In the genomic region with DNA sequence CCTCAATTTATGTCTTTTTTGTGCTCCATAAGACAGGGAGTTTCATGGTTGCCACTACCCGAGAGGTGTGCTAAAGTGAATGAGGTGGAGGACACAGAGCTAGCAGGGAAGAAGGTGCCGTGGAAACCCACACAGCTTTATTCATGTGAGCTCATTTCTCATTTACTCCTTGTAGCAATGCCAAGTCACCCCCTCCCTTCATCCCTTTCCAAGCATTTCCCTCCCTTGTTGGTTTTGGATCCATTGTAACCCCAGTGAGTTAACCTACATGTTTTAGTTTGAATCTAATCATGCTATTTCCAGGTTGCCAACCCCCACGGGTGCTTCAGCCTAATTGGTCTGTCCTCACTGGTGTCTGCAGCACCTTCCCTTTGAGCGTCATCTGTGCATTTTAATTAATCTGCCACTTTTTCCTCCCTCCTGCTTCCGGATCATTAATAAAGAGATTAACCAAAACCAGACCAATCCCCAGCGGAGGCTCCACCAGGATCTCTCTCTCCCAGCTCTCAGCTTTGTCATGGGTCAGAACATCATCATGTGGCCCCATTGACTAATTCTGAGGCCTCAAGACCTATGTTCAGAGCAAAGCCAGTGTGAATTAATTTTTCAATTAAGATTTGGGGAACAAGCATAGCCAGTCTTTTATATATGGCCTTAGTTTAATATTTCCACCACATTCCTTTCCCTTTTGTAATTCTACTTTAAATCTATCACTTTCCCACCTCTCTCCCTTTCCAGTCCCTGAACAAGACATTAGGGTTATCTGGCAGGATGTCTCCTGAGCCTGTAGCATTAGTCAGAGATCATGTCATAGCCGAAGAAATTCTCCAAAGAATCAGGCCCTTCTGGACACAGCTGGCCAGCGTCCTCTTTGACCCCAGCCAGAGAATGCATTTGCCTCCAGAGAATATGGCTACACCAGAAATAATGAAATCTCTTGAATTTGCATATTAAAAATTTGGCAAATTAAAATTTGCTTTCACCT, we compare ENCODE assay signal across 17 cellular contexts. TPM values are rescaled to one million over a fixed set of nuclear protein-coding genes. Genes with fewer than 3 reads are reported as not detected.
A peak's percentile ranks its signal among the peaks of the same experiment; 100 is the strongest.
DNase-seq lines count a peak whose midpoint lies in the region; ATAC-seq, FAIRE-seq and TF ChIP-seq lines count a peak whose summit lies in the region.
"Had no signal": no experiment of that assay in that cellular context is flagged by ENCODE, and none has a peak within 500 bp of the region (broad histone marks: within the 10 kb centered on the region; RNA-seq: fewer than 3 reads in every experiment).

No MANE protein-coding gene starts in this region.

- H3K9me3 Mint-ChIP-seq in neural progenitor cell = no peaks in the 10 kb centered on the region
- H3K9me3 Mint-ChIP-seq in activated T-helper 17 cell treated with anti-CD3 and anti-CD28 coated beads, Interleukin-2, amount 50 U/mL, for 72 hours = no peaks in the 10 kb centered on the region
- H3K9me3 Mint-ChIP-seq: dendritic cell treated with granulocyte-macrophage colony-stimulating factor and Interleukin-4, amounts not matched to agents 40 ng/mL and 50 ng/mL, for 4 days had no signal

- peaks cover 25% of the 10 kb centered on the region for H3K79me2 ChIP-seq in neural progenitor cell (ENCODE audit: low read depth)

- H3K9me3 ChIP-seq in neural progenitor cell (ENCODE audit: low read depth) (no peaks in the 10 kb centered on the region), mucosa of descending colon (no peaks in the 10 kb centered on the region)
- H3K9me3 ChIP-seq: adrenal gland, BE2C, pancreas had no signal

- H3K27ac ChIP-seq in neural progenitor cell = no peak overlapping the region
- H3K27ac ChIP-seq: hepatocyte, pancreas, skin epidermis had no signal

- ATAC-seq in activated T-helper 17 cell treated with anti-CD3 and anti-CD28 coated beads, Interleukin-2, amount 50 U/mL, for 72 hours (replicated peaks) = no peak
- no peak for ATAC-seq in mucosa of descending colon
- ATAC-seq: activated CD8-positive, alpha-beta T cell treated with anti-CD3 and anti-CD28 coated beads, Interleukin-2, amount 10 ng/mL, durations not matched to agents 7 days and 5 days; pancreas had no signal

- H2AFZ ChIP-seq in neural progenitor cell (replicated peaks) = no peak overlapping the region
- H2AFZ ChIP-seq: hepatocyte had no signal

- no peak for TF ChIP-seq CTCF in fibroblast of pulmonary artery (IDR thresholded peaks at IDR 0.05; ENCODE audit: low read length, missing control alignments)
- no peak for TF ChIP-seq CTCF in neural progenitor cell (IDR thresholded peaks at IDR 0.05)
- TF ChIP-seq CTCF in mucosa of descending colon (IDR thresholded peaks at IDR 0.05) = no peak

- no peaks in the 10 kb centered on the region for H3K27me3 Mint-ChIP-seq in neural progenitor cell (ENCODE audit: insufficient read depth, low read depth)
- peaks cover 3% of the 10 kb centered on the region for H3K27me3 Mint-ChIP-seq in activated T-helper 17 cell treated with anti-CD3 and anti-CD28 coated beads, Interleukin-2, amount 50 U/mL, for 72 hours

- no peaks in the 10 kb centered on the region for H3K36me3 ChIP-seq in neural progenitor cell
- no peaks in the 10 kb centered on the region for H3K36me3 ChIP-seq in mucosa of descending colon (ENCODE audit: low read depth)
- H3K36me3 ChIP-seq: adrenal gland, BE2C, pancreas had no signal

- no peaks in the 10 kb centered on the region for H3K27me3 ChIP-seq in neural progenitor cell
- H3K27me3 ChIP-seq: adrenal gland, hepatocyte had no signal

- no peak for FAIRE-seq in RCC 7860 (lab: Jason Lieb, UNC)
- FAIRE-seq: GM18507, pancreas had no signal

- H3K27ac Mint-ChIP-seq in neural progenitor cell = peak overlapping the region; percentile 73
- H3K27ac Mint-ChIP-seq in activated T-helper 17 cell treated with anti-CD3 and anti-CD28 coated beads, Interleukin-2, amount 50 U/mL, for 72 hours = no peak overlapping the region
- H3K27ac Mint-ChIP-seq: activated CD8-positive, alpha-beta T cell treated with anti-CD3 and anti-CD28 coated beads, Interleukin-2, amount 10 ng/mL, durations not matched to agents 7 days and 5 days; dendritic cell treated with granulocyte-macrophage colony-stimulating factor and Interleukin-4, amounts not matched to agents 40 ng/mL and 50 ng/mL, for 4 days had no signal

- intact Hi-C loops in mucosa of descending colon (cut with DNase I, micrococcal nuclease) = no loop called here

- H3K4me1 ChIP-seq in neural progenitor cell (peaks cover 12% of the 10 kb centered on the region), mucosa of descending colon (ENCODE audit: low read depth) (no peaks in the 10 kb centered on the region)
- H3K4me1 ChIP-seq: adrenal gland, BE2C, pancreas had no signal

- no peak overlapping the region for H3K9ac ChIP-seq in neural progenitor cell

- H3K36me3 Mint-ChIP-seq in neural progenitor cell = no peaks in the 10 kb centered on the region
- no peaks in the 10 kb centered on the region for H3K36me3 Mint-ChIP-seq in activated T-helper 17 cell treated with anti-CD3 and anti-CD28 coated beads, Interleukin-2, amount 50 U/mL, for 72 hours (ENCODE audit: low read depth)

- no peaks in the 10 kb centered on the region for H3F3A ChIP-seq in neural progenitor cell (ENCODE audit: low read depth)

- H3K4me3 Mint-ChIP-seq in neural progenitor cell = no peak overlapping the region
- no peak overlapping the region for H3K4me3 Mint-ChIP-seq in activated T-helper 17 cell treated with anti-CD3 and anti-CD28 coated beads, Interleukin-2, amount 50 U/mL, for 72 hours
- H3K4me3 Mint-ChIP-seq: activated CD8-positive, alpha-beta T cell treated with anti-CD3 and anti-CD28 coated beads, Interleukin-2, amount 10 ng/mL, durations not matched to agents 7 days and 5 days; dendritic cell treated with granulocyte-macrophage colony-stimulating factor and Interleukin-4, amounts not matched to agents 40 ng/mL and 50 ng/mL, for 4 days had no signal

- DNase-seq in ELR (ENCODE audit: low read depth) (peak; percentile 59), RCC 7860 (ENCODE audit: low spot score) (peak; percentile 43), fibroblast of pulmonary artery (ENCODE audit: low read depth) (peak; percentile 5), neural progenitor cell (ENCODE audit: low spot score) (no peak), HUDEP-2 (lab: John Stamatoyannopoulos, UW; ENCODE audit: unreplicated experiment in 76 of 76) (no peak), mucosa of descending colon (no peak)
- no peak for DNase-seq in NK-92 treated with Interleukin-12 subunit alpha and Interleukin-12 subunit beta, amount 100 ng/mL, for 24 hours (lab: John Stamatoyannopoulos, UW)
- DNase-seq: activated CD8-positive, alpha-beta T cell treated with anti-CD3 and anti-CD28 coated beads, Interleukin-2, amount 10 ng/mL, durations not matched to agents 7 days and 5 days; BE2C; kidney glomerular epithelial cell; pancreas had no signal

- no peak overlapping the region for H3K4me2 ChIP-seq in neural progenitor cell
- H3K4me2 ChIP-seq: hepatocyte had no signal

- peaks cover 20% of the 10 kb centered on the region for H3K4me1 Mint-ChIP-seq in neural progenitor cell
- no peaks in the 10 kb centered on the region for H3K4me1 Mint-ChIP-seq in activated T-helper 17 cell treated with anti-CD3 and anti-CD28 coated beads, Interleukin-2, amount 50 U/mL, for 72 hours

- H4K20me1 ChIP-seq in neural progenitor cell (ENCODE audit: low read depth) = peaks cover 20% of the 10 kb centered on the region

- H3K4me3 ChIP-seq in fibroblast of pulmonary artery (replicated peaks; ENCODE audit: low read depth, low read length) = no peak overlapping the region
- no peak overlapping the region for H3K4me3 ChIP-seq in neural progenitor cell
- H3K4me3 ChIP-seq in mucosa of descending colon = no peak overlapping the region
- H3K4me3 ChIP-seq: adrenal gland, hepatocyte, pancreas, skin epidermis had no signal

RNA-seq across cellular contexts. Expression of a gene that starts 56.4 kb away (rescaled TPM):
- total RNA-seq in neural progenitor cell (ENCODE audit: low replicate concordance) = 6.7 and 11.0 TPM in 2 replicates
- total RNA-seq in activated T-helper 17 cell treated with anti-CD3 and anti-CD28 coated beads, Interleukin-2, amount 50 U/mL, for 72 hours = not detected
- 1 to 10 TPM in 2 of 3 donors, under 1 TPM in 1; 0.58 to 1.4 (median 1.4) TPM for total RNA-seq in mucosa of descending colon
- total RNA-seq: activated CD8-positive, alpha-beta T cell treated with anti-CD3 and anti-CD28 coated beads, Interleukin-2, amount 10 ng/mL, durations not matched to agents 7 days and 5 days; pancreas had no signal

Comparison
In these comparisons a context has a peak if more than half of its experiments do, and no peak if none do; other contexts are left out.
1. DNase-seq: peak in ELR (single experiment), RCC 7860 (single experiment) and fibroblast of pulmonary artery (single experiment); none in neural progenitor cell (single experiment), HUDEP-2 (0 of 76), NK-92 treated with Interleukin-12 subunit alpha and Interleukin-12 subunit beta, amount 100 ng/mL, for 24 hours (single experiment) and mucosa of descending colon (0 of 3).